26 cellular contexts compared by ENCODE assay signal in genomic region chr6:56140090-56140489, GRCh38.
"Had no signal": no experiment of that assay in that cellular context is flagged by ENCODE, and none has a peak within 500 bp of the region (broad histone marks: within the 10 kb centered on the region; RNA-seq: fewer than 3 reads in every experiment).

No MANE protein-coding gene starts in this region.

- H3K9me3 ChIP-seq: esophagus squamous epithelium, gastrocnemius medialis, lower lobe of right lung, mucosa of descending colon had no signal

- FAIRE-seq: endometrium, islet of Langerhans, keratinocyte had no signal

- H3K4me3 ChIP-seq: esophagus squamous epithelium, gastrocnemius medialis, heart right ventricle, left lung, lower lobe of right lung, mucosa of descending colon had no signal

- ATAC-seq: effector memory CD8-positive, alpha-beta T cell; esophagus mucosa; gastrocnemius medialis; heart right ventricle; left cardiac atrium; left lung; left ventricle myocardium superior; lower lobe of right lung; mucosa of descending colon; naive thymus-derived CD8-positive, alpha-beta T cell had no signal

- H3K27ac ChIP-seq: epithelial cell of prostate, esophagus squamous epithelium, gastrocnemius medialis, heart right ventricle, left lung, lower lobe of right lung had no signal

- DNase-seq: cortex of kidney; effector CD8-positive, alpha-beta T cell; effector memory CD8-positive, alpha-beta T cell; endodermal cell; erythroblast; esophagus squamous epithelium; foreskin fibroblast; foreskin melanocyte; gastrocnemius medialis; glutamatergic neuron; head of caudate nucleus; heart right ventricle; hippocampal formation; left cardiac atrium; left lung; left ventricle myocardium superior; lower lobe of right lung; mesenchymal stem cell; mucosa of descending colon; naive B cell; naive thymus-derived CD8-positive, alpha-beta T cell had no signal

- H3K4me1 ChIP-seq: esophagus squamous epithelium, gastrocnemius medialis, heart right ventricle, left lung, lower lobe of right lung had no signal

- H3K27me3 ChIP-seq: esophagus squamous epithelium, gastrocnemius medialis, heart right ventricle, left lung had no signal

- H3K36me3 ChIP-seq: esophagus squamous epithelium, gastrocnemius medialis, left lung, lower lobe of right lung had no signal
